8 cellular contexts compared by ENCODE assay signal in the genomic region with DNA sequence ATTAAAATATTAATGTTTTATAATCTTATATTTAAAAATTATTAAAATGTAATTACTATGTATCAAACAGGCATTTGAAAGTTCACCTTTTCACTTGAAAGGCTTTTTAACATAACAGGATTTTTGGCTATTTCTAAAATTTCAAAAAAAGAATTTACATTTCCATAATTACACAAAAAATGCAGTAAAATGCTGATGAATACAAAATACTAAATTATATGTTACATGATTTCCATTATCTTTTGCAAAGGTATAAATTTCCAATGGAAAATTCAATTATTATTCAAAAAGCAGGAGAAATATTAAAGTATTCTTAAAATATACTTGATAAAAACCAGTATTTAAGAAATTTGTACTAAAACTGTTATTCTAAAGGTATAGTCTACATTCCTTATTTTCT.
"Had no signal": no experiment of that assay in that cellular context is flagged by ENCODE, and none has a peak within 500 bp of the region (broad histone marks: within the 10 kb centered on the region; RNA-seq: fewer than 3 reads in every experiment).

No MANE protein-coding gene starts in this region.

- H2AFZ ChIP-seq: GM23338 had no signal

- FAIRE-seq: H1, H54, HTR-8/SVneo had no signal

- H3K4me3 ChIP-seq: GM23338 had no signal

- ATAC-seq: GM23338 had no signal

- DNase-seq: H9, HCEC 1CT, Kasumi-1, KG1 had no signal

- H3K4me2 ChIP-seq: GM23338 had no signal
